8 cellular contexts compared by ENCODE assay signal in the genomic region with DNA sequence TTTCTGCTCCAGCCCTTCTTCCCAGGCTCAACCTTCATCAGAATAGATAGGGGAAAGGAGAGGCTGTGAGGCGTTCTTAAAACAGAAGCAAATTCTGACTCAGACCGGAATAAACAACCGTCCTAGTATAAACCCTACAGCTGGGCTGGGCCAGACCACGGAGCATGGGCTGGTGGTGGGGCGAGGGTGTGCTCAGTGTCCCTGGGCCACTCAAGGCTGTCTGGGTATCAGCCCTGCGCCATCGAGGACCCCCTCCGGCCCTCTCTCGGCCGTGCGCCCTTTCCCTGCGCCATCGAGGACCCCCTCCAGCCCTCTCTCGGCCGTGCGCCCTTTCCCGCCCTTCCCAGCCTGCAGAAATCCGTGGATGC. TPM values are rescaled to one million over a fixed set of nuclear protein-coding genes. Genes with fewer than 3 reads are reported as not detected.
DNase-seq lines count a peak whose midpoint lies in the region; ATAC-seq and TF ChIP-seq lines count a peak whose summit lies in the region.

No MANE protein-coding gene starts in this region.

- ATAC-seq in GM21390 (IDR thresholded peaks at IDR 0.05; ENCODE audit: unreplicated experiment) (no peak), GM19328 (IDR thresholded peaks at IDR 0.05; ENCODE audit: unreplicated experiment) (no peak)

- H3K4me1 ChIP-seq in A673 (ENCODE audit: insufficient read depth, low read length, poor library complexity, severe bottlenecking) (peaks cover 18% of the 10 kb centered on the region), ascending aorta (peaks cover 9 to 21% of the 10 kb centered on the region in 2 donors), thyroid gland (peaks cover 10 to 23% of the 10 kb centered on the region in 2 donors)

- H3K27ac ChIP-seq in A673 (ENCODE audit: low read depth, low read length, poor library complexity, severe bottlenecking) (peak overlapping the region; percentile 46), ascending aorta (peak overlapping the region; percentile 50 to 80), thyroid gland (peak overlapping the region in 2 of 3 donors; percentile 68)

- H3K9me3 ChIP-seq in A673 (ENCODE audit: low read depth, low read length, poor library complexity, severe bottlenecking) (no peaks in the 10 kb centered on the region), ascending aorta (no peaks in the 10 kb centered on the region), thyroid gland (no peaks in the 10 kb centered on the region)

- POLR2A ChIA-PET in A673 (lab: Charles Lee; ENCODE audit: low non-redundant PET), result no interaction called here

- TF ChIP-seq POLR2A in thyroid gland (IDR thresholded peaks at IDR 0.05), result no peak

- DNase-seq in A673 (ENCODE audit: low spot score), result no peak
- DNase-seq in HCEC 1CT, result peak; percentile 79
- no peak for DNase-seq in ascending aorta (ENCODE audit: low spot score in 2 of 2)
- peak; percentile 14 for DNase-seq in kidney glomerular epithelial cell (lab: John Stamatoyannopoulos, UW)
- no peak for DNase-seq in thyroid gland
- DNase-seq in NK-92 (lab: John Stamatoyannopoulos, UW; ENCODE audit: unreplicated experiment), result no peak

- intact Hi-C loops in A673 (cut with micrococcal nuclease; ENCODE audit: unreplicated experiment) (no loop called here), ascending aorta (cut with DNase I) (no loop called here), thyroid gland (cut with DNase I) (loop anchor here (5.0 kb wide), 1 partner anchor 36 kb away; the partner anchor contains the start of gene CAPN2)

- H3K36me3 ChIP-seq in A673 (ENCODE audit: insufficient read depth, low read length, poor library complexity, severe bottlenecking) (peaks cover 60% of the 10 kb centered on the region), ascending aorta (peaks cover 66 to 69% of the 10 kb centered on the region in 2 donors), thyroid gland (peaks cover 46 to 48% of the 10 kb centered on the region in 2 donors)

- 47 to 60% methylated on average over 18 of the region's 18 CpGs for WGBS in thyroid gland, 2 donors

- BruUV-seq in A673 (replicated peaks; lab: Mats Ljungman, UMichigan), result no TSS peak

- peak overlapping the region; percentile 46 for H3K4me3 ChIP-seq in A673 (ENCODE audit: low read depth, low read length, poor library complexity, severe bottlenecking)
- peak overlapping the region; percentile 43 to 61 for H3K4me3 ChIP-seq in ascending aorta
- no peak overlapping the region for H3K4me3 ChIP-seq in thyroid gland (replicated peaks in 1 of 3)

- CTCF ChIA-PET in A673 (lab: Charles Lee), result interaction anchor here (1.1 to 2.3 kb wide), 3 partner anchors 10 to 50 kb away, joined by 3 to 18 read pairs (median 5); partner anchors contain the start of gene CAPN2

- no peaks in the 10 kb centered on the region for H3K27me3 ChIP-seq in A673 (replicated peaks; ENCODE audit: insufficient read depth, low read depth, low read length, poor library complexity)
- H3K27me3 ChIP-seq in ascending aorta, result no peaks in the 10 kb centered on the region
- H3K27me3 ChIP-seq in thyroid gland, result no peaks in the 10 kb centered on the region

- TF ChIP-seq CTCF in A673 (conservative IDR thresholded peaks at IDR 0.05; ENCODE audit: low read depth, low read length), result no peak
- no peak for TF ChIP-seq CTCF in ascending aorta (IDR thresholded peaks at IDR 0.05)
- TF ChIP-seq CTCF in thyroid gland (IDR thresholded peaks at IDR 0.05), result no peak

RNA-seq across cellular contexts. Expression of gene CAPN2, which starts 36.0 kb away (rescaled TPM):
- total RNA-seq in A673 (2021), result 131 and 137 TPM in 2 replicates
- total RNA-seq in ascending aorta, result 178 TPM
- total RNA-seq in thyroid gland, result 100 to 1,000 TPM; 134 to 155 (median 148) TPM

Comparison
In these comparisons a context has a peak if more than half of its experiments do, and no peak if none do; other contexts are left out.
1. DNase-seq: peak in HCEC 1CT (single experiment) and kidney glomerular epithelial cell (single experiment); none in A673 (single experiment), ascending aorta (0 of 2), thyroid gland (0 of 2) and NK-92 (single experiment).
2. H3K4me3 ChIP-seq: peak in A673 (single experiment) and ascending aorta (2 of 2); none in thyroid gland (0 of 3).
3. Peak in every context shown above with its lines, with median percentiles within 50 percentile points of each other: H3K27ac ChIP-seq.